ENCODE assay signal across 1 cellular context in genomic region chr1:117642963-117643362, GRCh38.
TF ChIP-seq lines count a peak whose summit lies in the region.

No MANE protein-coding gene starts in this region.

TF ChIP-seq in GM12878, 131 proteins besides CTCF, POLR2A, EP300 and RAD21:
- TF ChIP-seq EGR1 (IDR thresholded peaks at IDR 0.05; ENCODE audit: borderline replicate concordance in 1 of 2, low read depth in 2 of 2, low read length in 2 of 2) (peak in 1 of 2 experiments; percentile 69; a peak in 2 of 3 replicates), FOS (IDR thresholded peaks at IDR 0.05; ENCODE audit: borderline replicate concordance, extremely low read depth, insufficient read length) (no peak), RUNX3 (IDR thresholded peaks at IDR 0.05; ENCODE audit: low read length) (peak; percentile 73)
